Comparison of ENCODE assay signal across 28 cellular contexts in the genomic region with DNA sequence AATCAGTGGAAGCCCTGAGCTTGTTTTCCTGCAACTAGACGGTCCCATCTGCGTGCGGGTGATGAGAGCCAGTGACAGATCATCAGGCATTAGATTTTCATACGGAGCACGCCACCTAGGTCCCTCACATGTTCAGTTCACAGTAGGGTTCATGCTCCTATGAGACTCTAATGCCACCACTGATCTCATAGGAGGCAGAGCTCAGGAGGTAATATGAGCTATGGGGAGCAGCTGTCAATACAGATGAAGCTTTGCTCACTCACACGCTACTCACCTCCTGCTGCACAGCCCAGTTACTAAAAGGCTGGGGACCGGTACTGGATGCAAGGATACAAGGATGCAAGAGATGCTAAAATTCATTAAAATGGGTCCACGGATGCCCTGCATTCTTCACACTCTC.
"Had no signal": no experiment of that assay in that cellular context is flagged by ENCODE, and none has a peak within 500 bp of the region (broad histone marks: within the 10 kb centered on the region; RNA-seq: fewer than 3 reads in every experiment).

No MANE protein-coding gene starts in this region.

- H3K27me3 ChIP-seq: neutrophil, pancreas, right lobe of liver, sigmoid colon, suprapubic skin, testis, tibial artery, transverse colon, upper lobe of right lung, uterus had no signal

- ATAC-seq: naive thymus-derived CD8-positive, alpha-beta T cell; natural killer cell treated with Interleukin-12 subunit alpha and Interleukin-12 subunit beta and Interleukin-15 and Interleukin-18, amount 100 ng/mL, for 72 hours; pancreas; right cardiac atrium; right lobe of liver; stimulated activated memory B cell treated with anti-CD40 and anti-IgM and Interleukin-4, amounts not matched to agents 10 μg/mL and 1 μg/mL and 100 μg/mL, for 72 hours; stimulated activated naive CD8-positive, alpha-beta T cell treated with anti-CD3 and anti-CD28 coated beads, Interleukin-15, amount 100 ng/mL, for 72 hours; stimulated activated naive CD8-positive, alpha-beta T cell treated with anti-CD3 and anti-CD28 coated beads, Interleukin-15, Interleukin-2, amounts not matched to agents 100 U/mL and 50 U/mL, for 24 hours; upper lobe of right lung had no signal

- H3K4me1 ChIP-seq: pancreas, prostate gland, right lobe of liver, sigmoid colon, suprapubic skin, testis, tibial artery, transverse colon, upper lobe of right lung, uterus had no signal

- H3K36me3 ChIP-seq: neutrophil, pancreas, prostate gland, right lobe of liver, upper lobe of right lung, uterus had no signal

- DNase-seq: naive thymus-derived CD8-positive, alpha-beta T cell; nephron progenitor cell; nucleus accumbens; pancreas; retina; right cardiac atrium; right lobe of liver; sigmoid colon; small intestine; stimulated activated CD4-positive, alpha-beta T cell treated with anti-CD3 and anti-CD28 coated beads, Interleukin-15, amount 100 ng/mL, for 24 hours; stimulated activated CD4-positive, alpha-beta T cell treated with anti-CD3 and anti-CD28 coated beads, Interleukin-2, amount 100 ng/mL, for 24 hours; stimulated activated CD4-positive, alpha-beta T cell treated with anti-CD3 and anti-CD28 coated beads, Interleukin-4, amount 100 ng/mL, for 1 hour; stimulated activated CD4-positive, alpha-beta T cell treated with anti-CD3 and anti-CD28 coated beads, Interleukin-4, amount 100 ng/mL, for 4 hours; stimulated activated CD8-positive, alpha-beta memory T cell treated with anti-CD3 and anti-CD28 coated beads, Interleukin-4, amount 100 ng/mL, for 48 hours; stimulated activated naive CD4-positive, alpha-beta T cell; stimulated activated naive CD8-positive, alpha-beta T cell treated with anti-CD3 and anti-CD28 coated beads, Interleukin-15, amount 100 ng/mL, for 72 hours; stimulated activated naive CD8-positive, alpha-beta T cell treated with anti-CD3 and anti-CD28 coated beads, Interleukin-15, Interleukin-2, amounts not matched to agents 100 U/mL and 50 U/mL, for 24 hours; substantia nigra; testis; tibial artery; transverse colon; upper lobe of right lung; uterus had no signal

- H3K4me3 ChIP-seq: pancreas, prostate gland, right lobe of liver, sigmoid colon, suprapubic skin, testis, tibial artery, transverse colon, upper lobe of right lung, uterus had no signal

- H3K9me3 ChIP-seq: neutrophil, pancreas, prostate gland, right lobe of liver, sigmoid colon, suprapubic skin, testis, tibial artery, transverse colon, upper lobe of right lung, uterus had no signal

- H3K27ac ChIP-seq: neutrophil, pancreas, prostate gland, right lobe of liver, sigmoid colon, suprapubic skin, testis, tibial artery, transverse colon, upper lobe of right lung, uterus had no signal
